1 cellular context compared by ENCODE assay signal in the genomic region with DNA sequence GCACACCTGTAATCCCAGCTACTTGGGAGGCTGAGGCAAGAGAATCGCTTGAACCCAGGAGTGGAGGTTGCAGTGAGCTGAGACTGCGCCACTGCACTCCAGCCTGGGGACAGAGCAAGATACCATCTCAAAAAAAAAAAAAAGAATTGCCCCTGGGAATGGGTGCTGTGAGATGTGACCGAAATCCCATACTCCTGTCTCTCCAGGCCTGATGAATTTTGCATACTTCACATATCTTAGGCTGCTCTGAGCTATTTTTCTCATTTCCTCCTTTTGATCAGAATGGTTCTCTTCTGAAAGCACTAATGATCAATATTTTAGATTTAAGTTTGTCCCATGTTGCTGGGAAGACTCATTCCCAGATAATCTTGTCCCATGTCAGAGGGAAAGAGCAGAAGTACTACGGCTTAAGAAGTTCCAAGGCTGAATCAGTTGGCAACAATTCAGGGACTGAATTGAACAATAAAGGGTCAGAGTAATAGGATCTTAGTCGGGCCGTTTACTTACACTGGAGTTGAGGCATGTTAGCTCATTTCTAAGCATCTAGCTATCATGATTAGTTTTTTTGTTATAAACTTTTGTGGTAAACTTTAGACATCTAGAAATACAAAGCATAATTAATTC.
TF ChIP-seq lines count a peak whose summit lies in the region.

No MANE protein-coding gene starts in this region.

TF ChIP-seq in SK-N-SH treated with all-trans-retinoic acid at 6 μM for 48 hours, 23 proteins besides CTCF, POLR2A, EP300 and RAD21 (continued from another document):
- TF ChIP-seq ZNF565 (CRISPR knock-in tag; conservative IDR thresholded peaks at IDR 0.05; ENCODE audit: low read depth) (no peak), ZFP30 (CRISPR knock-in tag; IDR thresholded peaks at IDR 0.05) (no peak), ZFP3 (CRISPR knock-in tag; IDR thresholded peaks at IDR 0.05) (no peak), SNAI2 (CRISPR knock-in tag; IDR thresholded peaks at IDR 0.05) (no peak), PATZ1 (CRISPR knock-in tag; IDR thresholded peaks at IDR 0.05; ENCODE audit: borderline replicate concordance) (no peak), CSRNP3 (CRISPR knock-in tag; IDR thresholded peaks at IDR 0.05) (no peak), GLIS3 (CRISPR knock-in tag; IDR thresholded peaks at IDR 0.05) (no peak), BACH2 (CRISPR knock-in tag; IDR thresholded peaks at IDR 0.05; ENCODE audit: borderline replicate concordance) (no peak)
- TF ChIP-seq, protein P1, sequence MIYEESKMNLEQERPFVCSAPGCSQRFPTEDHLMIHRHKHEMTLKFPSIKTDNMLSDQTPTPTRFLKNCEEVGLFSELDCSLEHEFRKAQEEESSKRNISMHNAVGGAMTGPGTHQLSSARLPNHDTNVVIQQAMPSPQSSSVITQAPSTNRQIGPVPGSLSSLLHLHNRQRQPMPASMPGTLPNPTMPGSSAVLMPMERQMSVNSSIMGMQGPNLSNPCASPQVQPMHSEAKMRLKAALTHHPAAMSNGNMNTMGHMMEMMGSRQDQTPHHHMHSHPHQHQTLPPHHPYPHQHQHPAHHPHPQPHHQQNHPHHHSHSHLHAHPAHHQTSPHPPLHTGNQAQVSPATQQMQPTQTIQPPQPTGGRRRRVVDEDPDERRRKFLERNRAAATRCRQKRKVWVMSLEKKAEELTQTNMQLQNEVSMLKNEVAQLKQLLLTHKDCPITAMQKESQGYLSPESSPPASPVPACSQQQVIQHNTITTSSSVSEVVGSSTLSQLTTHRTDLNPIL (CRISPR knock-in tag; IDR thresholded peaks at IDR 0.05; ENCODE audit: low read depth): no peak
